1 cellular context compared by ENCODE assay signal in genomic region chrX:69961365-69962072, GRCh38.
TF ChIP-seq lines count a peak whose summit lies in the region.

No MANE protein-coding gene starts in this region.

TF ChIP-seq in IMR-90, 13 proteins besides CTCF, POLR2A, EP300 and RAD21:
- no peak for TF ChIP-seq USF2 (IDR thresholded peaks at IDR 0.05; ENCODE audit: low read depth, low read length)
- no peak for TF ChIP-seq FOS (IDR thresholded peaks at IDR 0.05; ENCODE audit: low read depth, low read length)
- TF ChIP-seq ELK1 (IDR thresholded peaks at IDR 0.05; ENCODE audit: borderline replicate concordance, low read depth, low read length) = no peak
- TF ChIP-seq RCOR1 (IDR thresholded peaks at IDR 0.05; ENCODE audit: insufficient replicate concordance, low read length) = no peak
- no peak for TF ChIP-seq MAFK (IDR thresholded peaks at IDR 0.05; ENCODE audit: low read depth, low read length)
- no peak for TF ChIP-seq MXI1 (IDR thresholded peaks at IDR 0.05; ENCODE audit: borderline replicate concordance, low read depth, low read length)
- no peak for TF ChIP-seq RFX5 (IDR thresholded peaks at IDR 0.05; ENCODE audit: low read depth, low read length)
- no peak for TF ChIP-seq BHLHE40 (IDR thresholded peaks at IDR 0.05; ENCODE audit: low read depth, low read length)
- TF ChIP-seq NFE2L2 (IDR thresholded peaks at IDR 0.05; ENCODE audit: low read depth, low read length) = no peak
TF ChIP-seq in IMR-90: peak in this region for 0.
